In genomic region chr10:30529373-30529998, GRCh38 we compare ENCODE assay signal across 8 cellular contexts.
DNase-seq lines count a peak whose midpoint lies in the region; ATAC-seq and TF ChIP-seq lines count a peak whose summit lies in the region.

No MANE protein-coding gene starts in this region.

- intact Hi-C loops in activated CD8-positive, alpha-beta T cell treated with anti-CD3 and anti-CD28 coated beads for 36 hours (cut with micrococcal nuclease), result no loop called here
- intact Hi-C loops in head of caudate nucleus (cut with DNase I), result no loop called here

- CTCF ChIA-PET in activated CD8-positive, alpha-beta T cell treated with anti-CD3 and anti-CD28 coated beads for 36 hours (lab: Charles Lee), result interaction anchor here (0.6 to 7.1 kb wide), 7 partner anchors 52 to 170 kb away, joined by 3 to 50 read pairs (median 10); partner anchors contain the start of gene MAP3K8

- H3K9me3 Mint-ChIP-seq in activated CD8-positive, alpha-beta T cell treated with anti-CD3 and anti-CD28 coated beads for 36 hours, result no peaks in the 10 kb centered on the region

- peak overlapping the region; percentile 51 for H3K4me3 ChIP-seq in Jurkat, Clone E6-1 (ENCODE audit: low read length)

- H3K36me3 Mint-ChIP-seq in activated CD8-positive, alpha-beta T cell treated with anti-CD3 and anti-CD28 coated beads for 36 hours (ENCODE audit: low read depth), result no peaks in the 10 kb centered on the region

- POLR2A ChIA-PET in activated CD8-positive, alpha-beta T cell treated with anti-CD3 and anti-CD28 coated beads for 36 hours (lab: Charles Lee), result interaction anchor here (0.6 to 3.6 kb wide), 11 partner anchors 11 to 1162 kb away, joined by 3 to 21 read pairs (median 3); partner anchors contain the start of gene MAP3K8

- DNase-seq in CD1c-positive myeloid dendritic cell (ENCODE audit: extremely low spot score), result peak; percentile 96
- peak; percentile 63 for DNase-seq in Jurkat, Clone E6-1 (ENCODE audit: low read depth, low spot score)
- DNase-seq in activated CD8-positive, alpha-beta T cell treated with anti-CD3 and anti-CD28 coated beads for 36 hours, result peak; percentile 93
- DNase-seq in head of caudate nucleus, result peak; percentile 12 to 83 (median 45)
- peak; percentile 57 for DNase-seq in stimulated activated CD4-positive, alpha-beta T cell treated with anti-CD3 and anti-CD28 coated beads, Interleukin-2, amount 100 ng/mL, for 4 hours (ENCODE audit: low read depth)
- no peak for DNase-seq in hepatic stellate cell (ENCODE audit: low spot score)
- no peak for DNase-seq in iPS-NIHi11 (ENCODE audit: low spot score)

- no peak for TF ChIP-seq CTCF in activated CD8-positive, alpha-beta T cell treated with anti-CD3 and anti-CD28 coated beads for 36 hours (IDR thresholded peaks at IDR 0.05)

- H3K27ac Mint-ChIP-seq in activated CD8-positive, alpha-beta T cell treated with anti-CD3 and anti-CD28 coated beads for 36 hours, result peak overlapping the region; percentile 96

- no peaks in the 10 kb centered on the region for H3K27me3 Mint-ChIP-seq in activated CD8-positive, alpha-beta T cell treated with anti-CD3 and anti-CD28 coated beads for 36 hours

- peak overlapping the region; percentile 75 for H3K4me3 Mint-ChIP-seq in activated CD8-positive, alpha-beta T cell treated with anti-CD3 and anti-CD28 coated beads for 36 hours

- H3K4me1 Mint-ChIP-seq in activated CD8-positive, alpha-beta T cell treated with anti-CD3 and anti-CD28 coated beads for 36 hours (ENCODE audit: low read depth), result peaks cover 62% of the 10 kb centered on the region

- ATAC-seq in GM21367 (IDR thresholded peaks at IDR 0.05; ENCODE audit: unreplicated experiment), result peak; percentile 74
- ATAC-seq in activated CD8-positive, alpha-beta T cell treated with anti-CD3 and anti-CD28 coated beads for 36 hours, result peak; percentile 85

Comparison
In these comparisons a context has a peak if more than half of its experiments do, and no peak if none do; other contexts are left out.
1. DNase-seq: peak in CD1c-positive myeloid dendritic cell (single experiment), Jurkat, Clone E6-1 (single experiment), activated CD8-positive, alpha-beta T cell treated with anti-CD3 and anti-CD28 coated beads for 36 hours (single experiment), head of caudate nucleus (42 of 42) and stimulated activated CD4-positive, alpha-beta T cell treated with anti-CD3 and anti-CD28 coated beads, Interleukin-2, amount 100 ng/mL, for 4 hours (single experiment); none in hepatic stellate cell (single experiment) and iPS-NIHi11 (single experiment).